Comparison of ENCODE assay signal across 11 cellular contexts in genomic region chr1:167548059-167548932, GRCh38. TPM values are rescaled to one million over a fixed set of nuclear protein-coding genes. Genes with fewer than 3 reads are reported as not detected.
DNase-seq lines count a peak whose midpoint lies in the region; ATAC-seq and TF ChIP-seq lines count a peak whose summit lies in the region.
"Had no signal": no experiment of that assay in that cellular context is flagged by ENCODE, and none has a peak within 500 bp of the region (broad histone marks: within the 10 kb centered on the region; RNA-seq: fewer than 3 reads in every experiment).

No MANE protein-coding gene starts in this region.

- no peaks in the 10 kb centered on the region for H3K9me3 Mint-ChIP-seq in nephron progenitor cell
- H3K9me3 Mint-ChIP-seq: activated naive CD8-positive, alpha-beta T cell treated with anti-CD3 and anti-CD28 coated beads, Interleukin-2, amount 10 ng/mL, durations not matched to agents 7 days and 5 days had no signal

- H3K27me3 ChIP-seq in spleen (replicated peaks in 1 of 7) = no peaks in the 10 kb centered on the region

- H3K9me3 ChIP-seq in spleen = no peaks in the 10 kb centered on the region

- TF ChIP-seq POLR2A in spleen (IDR thresholded peaks at IDR 0.05) = no peak

- H3K27me3 Mint-ChIP-seq in nephron progenitor cell (ENCODE audit: low read depth, poor library complexity) = peaks cover 8% of the 10 kb centered on the region
- H3K27me3 Mint-ChIP-seq: activated naive CD8-positive, alpha-beta T cell treated with anti-CD3 and anti-CD28 coated beads, Interleukin-2, amount 10 ng/mL, durations not matched to agents 7 days and 5 days had no signal

- H3K4me3 ChIP-seq in foreskin fibroblast (ENCODE audit: low read depth in 1 of 2, low read length in 2 of 2) = no peak overlapping the region
- H3K4me3 ChIP-seq in spleen = peak overlapping the region in 1 of 8 donors; percentile 88

- H3K4me3 Mint-ChIP-seq in nephron progenitor cell = no peak overlapping the region
- H3K4me3 Mint-ChIP-seq: activated naive CD8-positive, alpha-beta T cell treated with anti-CD3 and anti-CD28 coated beads, Interleukin-2, amount 10 ng/mL, durations not matched to agents 7 days and 5 days had no signal

- peaks cover 18% of the 10 kb centered on the region for H3K4me1 Mint-ChIP-seq in nephron progenitor cell

- DNase-seq in GM04503 (ENCODE audit: low read depth) = peak; percentile 22
- peak; percentile 97 for DNase-seq in SKM-1 treated with dmso at 0.1 percent for 144 hours (lab: John Stamatoyannopoulos, UW; ENCODE audit: unreplicated experiment)
- peak; percentile 13 to 35 for DNase-seq in foreskin fibroblast
- no peak for DNase-seq in spleen
- DNase-seq in NCI-H524 treated with DMSO at 0.1 percent for 48 hours (lab: John Stamatoyannopoulos, UW) = no peak
- no peak for DNase-seq in nephron progenitor cell
- DNase-seq: activated naive CD8-positive, alpha-beta T cell treated with anti-CD3 and anti-CD28 coated beads, Interleukin-2, amount 10 ng/mL, durations not matched to agents 7 days and 5 days; DND-41 had no signal

- intact Hi-C loops in spleen (cut with DNase I; ENCODE audit: low total_unique reads) = no loop called here

- peak overlapping the region in 7 of 8 donors; percentile 30 to 94 (median 85) for H3K27ac ChIP-seq in spleen
- H3K27ac ChIP-seq: VCaP had no signal

- H3K27ac Mint-ChIP-seq in nephron progenitor cell = no peak overlapping the region
- H3K27ac Mint-ChIP-seq: activated naive CD8-positive, alpha-beta T cell treated with anti-CD3 and anti-CD28 coated beads, Interleukin-2, amount 10 ng/mL, durations not matched to agents 7 days and 5 days had no signal

- ATAC-seq in GM18502 (IDR thresholded peaks at IDR 0.05; ENCODE audit: poor library complexity, unreplicated experiment) (no peak), GM21717 (IDR thresholded peaks at IDR 0.05; ENCODE audit: unreplicated experiment) (no peak)

- H3K36me3 ChIP-seq in spleen = peaks cover 0 to 48% (median 25%) of the 10 kb centered on the region in 6 donors

- 49 to 72% (median 62%) methylated on average over 5 of the region's 5 CpGs for WGBS in spleen, 5 donors

- TF ChIP-seq CTCF in foreskin fibroblast (IDR thresholded peaks at IDR 0.05; ENCODE audit: low read depth, low read length) (no peak), spleen (IDR thresholded peaks at IDR 0.05 in 8 of 11, conservative IDR thresholded peaks at IDR 0.05 in 3 of 11) (no peak), nephron progenitor cell (IDR thresholded peaks at IDR 0.05) (no peak)

- peaks cover 0 to 91% (median 32%) of the 10 kb centered on the region in 6 donors for H3K4me1 ChIP-seq in spleen

- peaks cover 20% of the 10 kb centered on the region for H3K36me3 Mint-ChIP-seq in nephron progenitor cell (ENCODE audit: low read depth)

RNA-seq across cellular contexts. Expression of gene CREG1, which starts 5.3 kb away (rescaled TPM):
- total RNA-seq in spleen = 100 to 1,000 TPM; 121 to 364 (median 227) TPM
- polyA plus RNA-seq in spleen = 10 to 100 TPM; 40.8 to 74.8 (median 70.4) TPM

RNA-seq across cellular contexts. Expression of gene CD247, which starts 30.0 kb away (rescaled TPM):
- 10 to 100 TPM; 15.8 to 67.1 (median 37.7) TPM for total RNA-seq in spleen
- polyA plus RNA-seq in spleen = 10 to 100 TPM; 16.0 to 17.8 (median 16.3) TPM

Comparison
In these comparisons a context has a peak if more than half of its experiments do, and no peak if none do; other contexts are left out.
1. DNase-seq: peak in GM04503 (single experiment), SKM-1 treated with dmso at 0.1 percent for 144 hours (single experiment) and foreskin fibroblast (2 of 2); none in spleen (single experiment), NCI-H524 treated with DMSO at 0.1 percent for 48 hours (single experiment) and nephron progenitor cell (single experiment).